In the genomic region with DNA sequence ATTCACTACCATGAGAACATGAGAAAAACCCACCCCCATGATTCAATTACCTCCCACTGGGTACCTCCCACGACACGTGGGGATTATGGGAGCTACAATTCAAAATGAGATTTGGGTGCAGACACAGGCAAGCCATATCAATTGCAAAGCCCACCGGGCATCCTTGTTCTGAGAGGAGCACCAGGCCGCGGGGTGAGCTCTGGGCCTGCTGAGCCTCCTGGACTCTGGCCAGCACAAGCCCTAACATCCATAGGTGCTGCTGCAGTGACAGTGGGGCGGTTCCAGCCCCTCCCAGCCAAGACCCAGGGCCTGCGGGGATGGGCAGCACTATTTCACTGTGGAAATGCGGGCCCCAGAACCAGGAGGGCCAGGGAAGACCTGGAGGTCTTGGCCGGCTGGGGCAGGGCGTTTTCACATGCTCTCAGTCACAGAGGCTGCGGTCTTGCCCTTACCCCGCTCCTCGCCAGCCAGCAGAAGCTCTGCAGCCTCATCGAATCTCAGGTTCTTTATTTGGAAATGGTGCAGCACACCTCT, we compare ENCODE assay signal across 17 cellular contexts.
DNase-seq lines count a peak whose midpoint lies in the region; ATAC-seq and TF ChIP-seq lines count a peak whose summit lies in the region.
"Had no signal": no experiment of that assay in that cellular context is flagged by ENCODE, and none has a peak within 500 bp of the region (broad histone marks: within the 10 kb centered on the region; RNA-seq: fewer than 3 reads in every experiment).

No MANE protein-coding gene starts in this region.

- H3K9me2 ChIP-seq in PC-3 (replicated peaks; ENCODE audit: low read length), result no peaks in the 10 kb centered on the region
- H3K9me2 ChIP-seq in hepatocyte (replicated peaks; ENCODE audit: insufficient read depth), result no peaks in the 10 kb centered on the region

- no peak for ATAC-seq in Right ventricle myocardium superior (ENCODE audit: poor library complexity)
- peak; percentile 42 for ATAC-seq in PC-3
- no peak for ATAC-seq in HG02884 (IDR thresholded peaks at IDR 0.05; ENCODE audit: unreplicated experiment)
- no peak for ATAC-seq in activated T-helper 17 cell treated with anti-CD3 and anti-CD28 coated beads, Interleukin-2, amount 50 U/mL, for 72 hours (replicated peaks)
- ATAC-seq in left ventricle myocardium superior, result no peak
- ATAC-seq: CD8-positive, alpha-beta T cell had no signal

- H3K4me2 ChIP-seq in PC-3 (ENCODE audit: low read length) (peak overlapping the region; percentile 77), hepatocyte (no peak overlapping the region)

- H4K20me1 ChIP-seq in PC-3 (ENCODE audit: low read length) (no peaks in the 10 kb centered on the region), hepatocyte (ENCODE audit: insufficient read depth, poor library complexity, severe bottlenecking) (no peaks in the 10 kb centered on the region)

- H3K4me3 ChIP-seq in right atrium auricular region (no peak overlapping the region), PC-3 (ENCODE audit: low read length) (peak overlapping the region; percentile 45; the same call in 1 of the 2 replicates), hepatocyte (no peak overlapping the region)
- H3K4me3 ChIP-seq: Peyer's patch, upper lobe of left lung had no signal

- 87% methylated on average over 14 of the region's 14 CpGs for WGBS in hepatocyte (ENCODE audit: low lambda C conversion rate, missing lambda C conversion rate)

- no peaks in the 10 kb centered on the region for H3K79me2 ChIP-seq in PC-3 (ENCODE audit: low read length)
- no peaks in the 10 kb centered on the region for H3K79me2 ChIP-seq in hepatocyte

- H3K36me3 ChIP-seq in right atrium auricular region, result no peaks in the 10 kb centered on the region
- no peaks in the 10 kb centered on the region for H3K36me3 ChIP-seq in PC-3 (ENCODE audit: low read depth, low read length)
- H3K36me3 ChIP-seq in hepatocyte (replicated peaks; ENCODE audit: insufficient read depth, low read depth), result no peaks in the 10 kb centered on the region
- H3K36me3 ChIP-seq: Peyer's patch, upper lobe of left lung had no signal

- no peaks in the 10 kb centered on the region for H3K27me3 ChIP-seq in right atrium auricular region
- no peaks in the 10 kb centered on the region for H3K27me3 ChIP-seq in PC-3 (ENCODE audit: low read length)
- no peaks in the 10 kb centered on the region for H3K27me3 ChIP-seq in hepatocyte
- H3K27me3 ChIP-seq: Peyer's patch, upper lobe of left lung had no signal

- no peak overlapping the region for H3K27ac ChIP-seq in right atrium auricular region
- H3K27ac ChIP-seq in PC-3 (ENCODE audit: low read length), result peak overlapping the region; percentile 50
- H3K27ac ChIP-seq in hepatocyte, result peak overlapping the region; percentile 34
- H3K27ac ChIP-seq: Peyer's patch, upper lobe of left lung had no signal

- H3K9me3 ChIP-seq in right atrium auricular region (no peaks in the 10 kb centered on the region), PC-3 (ENCODE audit: low read length) (no peaks in the 10 kb centered on the region), hepatocyte (ENCODE audit: low read depth) (no peaks in the 10 kb centered on the region)
- H3K9me3 ChIP-seq: Peyer's patch, upper lobe of left lung had no signal

- no peak overlapping the region for H3K9ac ChIP-seq in PC-3 (ENCODE audit: low read length)

- H2AFZ ChIP-seq in PC-3 (ENCODE audit: low read length) (peak overlapping the region; percentile 60), hepatocyte (no peak overlapping the region)

- no TSS peak for BruUV-seq in PC-3 (replicated peaks; lab: Mats Ljungman, UMichigan)

- H3F3A ChIP-seq in PC-3 (ENCODE audit: low read length, unreplicated experiment), result no peaks in the 10 kb centered on the region

- no peaks in the 10 kb centered on the region for H3K36me3 Mint-ChIP-seq in activated T-helper 17 cell treated with anti-CD3 and anti-CD28 coated beads, Interleukin-2, amount 50 U/mL, for 72 hours (ENCODE audit: low read depth)
- H3K36me3 Mint-ChIP-seq: CD8-positive, alpha-beta T cell had no signal

- POLR2A ChIA-PET in PC-3 (lab: Charles Lee; ENCODE audit: unreplicated experiment), result no interaction called here

- intact Hi-C loops in Right ventricle myocardium superior (cut with DNase I), result no loop called here
- intact Hi-C loops in PC-3 (cut with micrococcal nuclease), result loop anchor here (5.0 kb wide), 1 partner anchor 105 kb away; a partner anchor contains a TSS
- intact Hi-C loops in left ventricle myocardium superior (cut with micrococcal nuclease), result no loop called here

- H3K27me3 Mint-ChIP-seq in activated T-helper 17 cell treated with anti-CD3 and anti-CD28 coated beads, Interleukin-2, amount 50 U/mL, for 72 hours, result no peaks in the 10 kb centered on the region

- no peak for TF ChIP-seq CTCF in right atrium auricular region (IDR thresholded peaks at IDR 0.05)
- no peak for TF ChIP-seq CTCF in PC-3 (conservative IDR thresholded peaks at IDR 0.05; ENCODE audit: low read depth, low read length)
- no peak for TF ChIP-seq CTCF in hepatocyte (IDR thresholded peaks at IDR 0.05; ENCODE audit: poor library complexity)

- H3K27ac Mint-ChIP-seq in activated T-helper 17 cell treated with anti-CD3 and anti-CD28 coated beads, Interleukin-2, amount 50 U/mL, for 72 hours, result no peak overlapping the region
- H3K27ac Mint-ChIP-seq: CD8-positive, alpha-beta T cell had no signal

- no peak overlapping the region for H3K4me3 Mint-ChIP-seq in activated T-helper 17 cell treated with anti-CD3 and anti-CD28 coated beads, Interleukin-2, amount 50 U/mL, for 72 hours
- H3K4me3 Mint-ChIP-seq: CD8-positive, alpha-beta T cell had no signal

- no peaks in the 10 kb centered on the region for H3K9me3 Mint-ChIP-seq in activated T-helper 17 cell treated with anti-CD3 and anti-CD28 coated beads, Interleukin-2, amount 50 U/mL, for 72 hours
- H3K9me3 Mint-ChIP-seq: CD8-positive, alpha-beta T cell had no signal

- peaks cover 7% of the 10 kb centered on the region for H3K4me1 Mint-ChIP-seq in activated T-helper 17 cell treated with anti-CD3 and anti-CD28 coated beads, Interleukin-2, amount 50 U/mL, for 72 hours

- DNase-seq in right atrium auricular region (ENCODE audit: low spot score) (peak; percentile 16), Right ventricle myocardium superior (no peak), PC-3 (no peak), hepatocyte (ENCODE audit: low spot score) (no peak), left ventricle myocardium superior (no peak), dermis blood vessel endothelial cell (no peak)
- DNase-seq: CD8-positive, alpha-beta T cell; effector memory CD4-positive, alpha-beta T cell; KG1; NCI-H526; Peyer's patch; stimulated activated CD4-positive, alpha-beta T cell treated with anti-CD3 and anti-CD28 coated beads, Interleukin-12 subunit alpha, Interleukin-12 subunit beta, amount 100 ng/mL, for 4 hours; stimulated activated naive CD4-positive, alpha-beta T cell; T-helper 1 cell had no signal

- H3K4me1 ChIP-seq in right atrium auricular region, result peaks cover 0 to 6% of the 10 kb centered on the region in 2 donors
- H3K4me1 ChIP-seq in PC-3 (ENCODE audit: insufficient read depth, low read length), result peaks cover 14% of the 10 kb centered on the region
- no peaks in the 10 kb centered on the region for H3K4me1 ChIP-seq in hepatocyte (ENCODE audit: insufficient read depth)
- H3K4me1 ChIP-seq: Peyer's patch, upper lobe of left lung had no signal

- CTCF ChIA-PET in PC-3 (lab: Charles Lee), result interaction anchor here (1.0 kb wide), 1 partner anchor 133 kb away, joined by 5 read pairs; no protein-coding TSS in a partner anchor

Comparison
In these comparisons a context has a peak if more than half of its experiments do, and no peak if none do; other contexts are left out.
1. H3K27ac ChIP-seq: peak in PC-3 (single experiment) and hepatocyte (single experiment); none in right atrium auricular region (0 of 2).